In the genomic region with DNA sequence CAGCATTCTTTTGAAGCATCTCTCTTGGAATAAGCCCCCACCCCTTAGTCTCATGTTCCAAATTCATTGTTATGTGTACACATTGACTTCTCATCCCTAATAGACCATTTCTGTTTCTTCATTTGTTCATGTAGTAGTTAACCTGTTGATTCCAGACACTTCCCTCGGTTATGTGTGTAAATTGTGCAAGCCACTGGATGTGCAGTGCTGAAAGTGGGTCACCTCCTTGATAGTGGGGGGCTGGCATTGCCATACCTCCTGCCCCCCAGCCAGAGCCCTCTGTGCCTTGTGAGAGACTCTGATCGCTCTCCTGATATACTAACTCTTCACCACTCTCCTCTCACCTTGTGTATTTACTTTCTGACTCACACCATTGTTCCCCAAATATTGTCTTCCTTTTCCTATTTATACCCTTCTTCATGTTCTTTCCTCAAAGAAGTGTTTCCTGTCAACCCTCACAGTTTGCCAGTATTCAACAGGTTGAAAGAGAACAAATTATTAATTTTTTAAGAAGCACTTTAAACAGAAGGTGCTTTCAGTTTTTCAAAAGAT, we compare ENCODE assay signal across 1 cellular context.
TF ChIP-seq lines count a peak whose summit lies in the region.

No MANE protein-coding gene starts in this region.

TF ChIP-seq in K562, 482 proteins besides CTCF, POLR2A, EP300 and RAD21 (continued from another document):
- TF ChIP-seq RAD51 (IDR thresholded peaks at IDR 0.05; ENCODE audit: borderline replicate concordance, low read depth) (no peak), LCOR (CRISPR knock-in tag; IDR thresholded peaks at IDR 0.05) (no peak), RFX5 (IDR thresholded peaks at IDR 0.05; ENCODE audit: low read depth, low read length) (no peak), NONO (IDR thresholded peaks at IDR 0.05; ENCODE audit: low read depth in 2 of 2, low read length in 1 of 2) (no peak), ESRRB (CRISPR knock-in tag; IDR thresholded peaks at IDR 0.05; ENCODE audit: borderline replicate concordance) (no peak), PHF21A (IDR thresholded peaks at IDR 0.05; ENCODE audit: borderline replicate concordance, low read depth) (no peak), NFATC3 (IDR thresholded peaks at IDR 0.05) (no peak), CBX3 (IDR thresholded peaks at IDR 0.05; ENCODE audit: borderline replicate concordance in 1 of 2, low read length in 2 of 2) (no peak), ZFX (CRISPR knock-in tag; IDR thresholded peaks at IDR 0.05) (no peak), SOX6 (IDR thresholded peaks at IDR 0.05) (peak; percentile 89)
- TF ChIP-seq, protein P1, sequence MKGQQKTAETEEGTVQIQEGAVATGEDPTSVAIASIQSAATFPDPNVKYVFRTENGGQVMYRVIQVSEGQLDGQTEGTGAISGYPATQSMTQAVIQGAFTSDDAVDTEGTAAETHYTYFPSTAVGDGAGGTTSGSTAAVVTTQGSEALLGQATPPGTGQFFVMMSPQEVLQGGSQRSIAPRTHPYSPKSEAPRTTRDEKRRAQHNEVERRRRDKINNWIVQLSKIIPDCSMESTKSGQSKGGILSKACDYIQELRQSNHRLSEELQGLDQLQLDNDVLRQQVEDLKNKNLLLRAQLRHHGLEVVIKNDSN (CRISPR knock-in tag; IDR thresholded peaks at IDR 0.05) = no peak
